Comparison of ENCODE assay signal across 1 cellular context in genomic region chr19:5695649-5696195, GRCh38.
TF ChIP-seq lines count a peak whose summit lies in the region.

No MANE protein-coding gene starts in this region.

TF ChIP-seq in HepG2, 621 proteins besides CTCF, POLR2A, EP300 and RAD21:
- TF ChIP-seq POLR2G (IDR thresholded peaks at IDR 0.05; ENCODE audit: low read depth, low read length): peak; percentile 3; the same call in 1 of the 2 replicates
- no peak for TF ChIP-seq TBX3 (IDR thresholded peaks at IDR 0.05; ENCODE audit: borderline replicate concordance)
TF ChIP-seq in HepG2: peak in this region for 1.
